Comparison of ENCODE assay signal across 8 cellular contexts in genomic region chr1:154973344-154974085, GRCh38. TPM values are rescaled to one million over a fixed set of nuclear protein-coding genes. Genes with fewer than 3 reads are reported as not detected.
A peak's percentile ranks its signal among the peaks of the same experiment; 100 is the strongest.
DNase-seq lines count a peak whose midpoint lies in the region; ATAC-seq, FAIRE-seq and TF ChIP-seq lines count a peak whose summit lies in the region.

No MANE protein-coding gene starts in this region.

- intact Hi-C loops in kidney (cut with DNase I), result no loop called here

- H3K9me3 ChIP-seq in kidney (ENCODE audit: control insufficient read depth in 1 of 2, low read length in 2 of 2), result no peaks in the 10 kb centered on the region

- peak overlapping the region; percentile 83 to 94 for H3K4me3 ChIP-seq in kidney (ENCODE audit: low read length in 2 of 2)

- H3K4me1 ChIP-seq in kidney (ENCODE audit: control insufficient read depth in 1 of 2, insufficient read depth in 1 of 2, low read depth in 1 of 2, low read length in 2 of 2), result peaks cover 24 to 30% of the 10 kb centered on the region in 2 donors

- FAIRE-seq in kidney (lab: Jason Lieb, UNC), result no peak

- peak; percentile 19 for TF ChIP-seq CTCF in kidney (IDR thresholded peaks at IDR 0.05; ENCODE audit: borderline replicate concordance, extremely low read depth, insufficient read depth)

- peak overlapping the region; percentile 96 to 98 for H3K27ac ChIP-seq in kidney (ENCODE audit: low read depth in 2 of 2, low read length in 2 of 2)

- DNase-seq in DMS79 treated with DMSO at 0.1 percent for 48 hours (lab: John Stamatoyannopoulos, UW) (peak; percentile 89), NCI-H460 (ENCODE audit: extremely low read depth, low read depth) (peak; percentile 100), cerebellum (ENCODE audit: low spot score) (peak; percentile 80), kidney (peak; percentile 99)
- peak; percentile 94 for DNase-seq in activated CD4-positive, CD25-positive, alpha-beta regulatory T cell treated with anti-CD3 and anti-CD28 coated beads, Interleukin-2, amount 50 U/mL, for 72 hours
- DNase-seq in stimulated activated CD4-positive, alpha-beta T cell treated with anti-CD3 and anti-CD28 coated beads, Interleukin-12 subunit alpha, Interleukin-12 subunit beta, amount 100 ng/mL, for 48 hours (ENCODE audit: low read depth in 2 of 3, low spot score in 1 of 3), result peak; percentile 95 to 98 (median 95)

- H3K36me3 ChIP-seq in kidney (ENCODE audit: control insufficient read depth in 1 of 2, insufficient read depth in 2 of 2, low read length in 2 of 2), result peaks cover 0 to 3% of the 10 kb centered on the region in 2 donors

- peak overlapping the region; percentile 24 to 83 for H3K9ac ChIP-seq in kidney (ENCODE audit: low read length in 2 of 2)

- ATAC-seq in HG03039 (IDR thresholded peaks at IDR 0.05; ENCODE audit: unreplicated experiment) (peak; percentile 22), HG03565 (IDR thresholded peaks at IDR 0.05; ENCODE audit: unreplicated experiment) (no peak)

RNA-seq across cellular contexts. Expression of gene CKS1B, which starts 1.0 kb away (rescaled TPM):
- 585 and 634 TPM in 2 replicates for total RNA-seq in NCI-H460 (2014; rRNA removed; shearing (Covaris generic))
- polyA plus RNA-seq in NCI-H460 (2014; cell fraction: nucleus; rRNA removed), result 249 and 280 TPM in 2 replicates
- total RNA-seq in cerebellum, result 26.5 TPM
- 23.1 TPM for total RNA-seq in kidney
- 43.1 TPM for polyA plus RNA-seq in kidney (ENCODE audit: insufficient read depth, low read depth, low replicate concordance)

RNA-seq across cellular contexts. Expression of gene SHC1, which starts 3.0 kb away (rescaled TPM):
- total RNA-seq in NCI-H460 (2014; rRNA removed; shearing (Covaris generic)), result 382 and 411 TPM in 2 replicates
- polyA plus RNA-seq in NCI-H460 (2014; cell fraction: nucleus; rRNA removed), result 478 and 522 TPM in 2 replicates
- total RNA-seq in cerebellum (16.7 TPM), kidney (153 TPM)
- 43.8 TPM for polyA plus RNA-seq in kidney (ENCODE audit: insufficient read depth, low read depth, low replicate concordance)

RNA-seq across cellular contexts. Expression of gene FLAD1, which starts 9.6 kb away (rescaled TPM):
- 60.4 and 68.0 TPM in 2 replicates for total RNA-seq in NCI-H460 (2014; rRNA removed; shearing (Covaris generic))
- 92.8 and 106 TPM in 2 replicates for polyA plus RNA-seq in NCI-H460 (2014; cell fraction: nucleus; rRNA removed)
- total RNA-seq in cerebellum (16.8 TPM), kidney (34.1 TPM)
- polyA plus RNA-seq in kidney (ENCODE audit: insufficient read depth, low read depth, low replicate concordance), result 37.9 TPM

RNA-seq across cellular contexts. Expression of gene PYGO2, which starts 11.9 kb away (rescaled TPM):
- total RNA-seq in NCI-H460 (2014; rRNA removed; shearing (Covaris generic)), result 33.5 and 34.0 TPM in 2 replicates
- polyA plus RNA-seq in NCI-H460 (2014; cell fraction: nucleus; rRNA removed), result 45.5 and 53.7 TPM in 2 replicates
- 8.5 TPM for total RNA-seq in cerebellum
- total RNA-seq in kidney, result 32.8 TPM
- polyA plus RNA-seq in kidney (ENCODE audit: insufficient read depth, low read depth, low replicate concordance), result 26.9 TPM

RNA-seq across cellular contexts. Expression of gene PBXIP1, which starts 17.6 kb away (rescaled TPM):
- 24.7 and 25.6 TPM in 2 replicates for total RNA-seq in NCI-H460 (2014; rRNA removed; shearing (Covaris generic))
- 23.4 and 23.6 TPM in 2 replicates for polyA plus RNA-seq in NCI-H460 (2014; cell fraction: nucleus; rRNA removed)
- total RNA-seq in cerebellum, result 16.2 TPM
- total RNA-seq in kidney, result 83.9 TPM
- polyA plus RNA-seq in kidney (ENCODE audit: insufficient read depth, low read depth, low replicate concordance), result 115 TPM

Comparison
In these comparisons a context has a peak if more than half of its experiments do, and no peak if none do; other contexts are left out.
1. RNA of gene CKS1B, which starts 1.0 kb away (total RNA-seq): 585 to 634 TPM in NCI-H460; 26.5 TPM in cerebellum (single experiment) and 23.1 TPM in kidney (single experiment); every median in the first group is over 10 times any median in the second.
2. Peak in every context shown above with its lines, with median percentiles within 50 percentile points of each other: DNase-seq.